ENCODE assay signal across 8 cellular contexts in genomic region chr12:32755654-32756475, GRCh38. TPM values are rescaled to one million over a fixed set of nuclear protein-coding genes. Genes with fewer than 3 reads are reported as not detected.
DNase-seq lines count a peak whose midpoint lies in the region; ATAC-seq and TF ChIP-seq lines count a peak whose summit lies in the region.

YARS2 (minus strand) TSS chr12:32755897; CDS start chr12:32755874, 23 bp downstream.

- peaks cover 18% of the 10 kb centered on the region for H3K36me3 Mint-ChIP-seq in activated CD4-positive, alpha-beta T cell treated with anti-CD3 and anti-CD28 coated beads for 36 hours (ENCODE audit: low read depth)

- POLR2A ChIA-PET in activated CD4-positive, alpha-beta T cell treated with anti-CD3 and anti-CD28 coated beads for 36 hours (lab: Charles Lee): interaction anchor here (0.6 to 1.0 kb wide), 6 partner anchors 10 to 1266 kb away, joined by 3 to 7 read pairs (median 3); partner anchors contain the start of gene ETFBKMT

- no peaks in the 10 kb centered on the region for H3K27me3 ChIP-seq in layer of hippocampus (ENCODE audit: control insufficient read depth, insufficient read depth, low read length)

- no peaks in the 10 kb centered on the region for H3K27me3 Mint-ChIP-seq in activated CD4-positive, alpha-beta T cell treated with anti-CD3 and anti-CD28 coated beads for 36 hours

- H3K27ac Mint-ChIP-seq in activated CD4-positive, alpha-beta T cell treated with anti-CD3 and anti-CD28 coated beads for 36 hours: peak within 1 kb of the TSS; percentile 95

- intact Hi-C loops in activated CD4-positive, alpha-beta T cell treated with anti-CD3 and anti-CD28 coated beads for 36 hours (cut with DNase I, micrococcal nuclease): loop anchor here (1.0 to 10.0 kb wide), 10 partner anchors 77 to 1462 kb away; partner anchors contain the start of genes ALG10 (in 2 of the 2) and DNM1L (in 2 of the 2)

- TF ChIP-seq POLR2A in GM19099 (IDR thresholded peaks at IDR 0.05; ENCODE audit: extremely low read depth, insufficient read length, low read depth): peak; percentile 95

- CTCF ChIA-PET in activated CD4-positive, alpha-beta T cell treated with anti-CD3 and anti-CD28 coated beads for 36 hours (lab: Charles Lee): interaction anchor here (0.5 to 3.9 kb wide), 34 partner anchors 11 to 1278 kb away, joined by 3 to 56 read pairs (median 4); partner anchors contain the start of genes ALG10 and DNM1L

- no peaks in the 10 kb centered on the region for H3K9me3 Mint-ChIP-seq in activated CD4-positive, alpha-beta T cell treated with anti-CD3 and anti-CD28 coated beads for 36 hours (ENCODE audit: low read depth)

- DNase-seq in Ammon's horn (ENCODE audit: low spot score): peak; percentile 98
- peak; percentile 73 for DNase-seq in NCI-H510A treated with DMSO at 0.1 percent for 48 hours (lab: John Stamatoyannopoulos, UW)
- DNase-seq in activated CD4-positive, alpha-beta T cell treated with anti-CD3 and anti-CD28 coated beads for 36 hours: peak; percentile 92
- peak; percentile 91 for DNase-seq in stimulated activated CD4-positive, alpha-beta T cell treated with anti-CD3 and anti-CD28 coated beads, Interleukin-1b, Interleukin-23, amount 100 ng/mL, for 48 hours

- H3K4me3 Mint-ChIP-seq in activated CD4-positive, alpha-beta T cell treated with anti-CD3 and anti-CD28 coated beads for 36 hours: peak within 1 kb of the TSS; percentile 88

- peaks cover 20% of the 10 kb centered on the region for H3K4me1 Mint-ChIP-seq in activated CD4-positive, alpha-beta T cell treated with anti-CD3 and anti-CD28 coated beads for 36 hours

- peak within 1 kb of the TSS; percentile 98 for H3K27ac ChIP-seq in cingulate gyrus (ENCODE audit: low read depth, low read length)
- H3K27ac ChIP-seq in layer of hippocampus (ENCODE audit: low read depth, low read length): peak within 1 kb of the TSS; percentile 93

- peak; percentile 90 for ATAC-seq in HG03439 (IDR thresholded peaks at IDR 0.05; ENCODE audit: unreplicated experiment)
- peak; percentile 92 for ATAC-seq in activated CD4-positive, alpha-beta T cell treated with anti-CD3 and anti-CD28 coated beads for 36 hours

RNA-seq across cellular contexts. Expression of gene YARS2, which starts in this region (rescaled TPM):
- total RNA-seq in activated CD4-positive, alpha-beta T cell treated with anti-CD3 and anti-CD28 coated beads for 36 hours: 10 to 100 TPM; 33.0 to 45.9 TPM

Comparison
In these comparisons a context has a peak if more than half of its experiments do, and no peak if none do; other contexts are left out.
1. Peak in every context shown above with its lines: DNase-seq, ATAC-seq and H3K27ac ChIP-seq.